10 cellular contexts compared by ENCODE assay signal in genomic region chr21:26964379-26964778, GRCh38. TPM values are rescaled to one million over a fixed set of nuclear protein-coding genes. Genes with fewer than 3 reads are reported as not detected.
A peak's percentile ranks its signal among the peaks of the same experiment; 100 is the strongest.
DNase-seq lines count a peak whose midpoint lies in the region; ATAC-seq and TF ChIP-seq lines count a peak whose summit lies in the region.
"Had no signal": no experiment of that assay in that cellular context is flagged by ENCODE, and none has a peak within 500 bp of the region (broad histone marks: within the 10 kb centered on the region; RNA-seq: fewer than 3 reads in every experiment).

No MANE protein-coding gene starts in this region.

- no peak overlapping the region for H3K27ac ChIP-seq in HUES6 (ENCODE audit: low read depth, low read length)
- H3K27ac ChIP-seq in tibial artery, result peak overlapping the region; percentile 27 to 70
- H3K27ac ChIP-seq: neutrophil had no signal

- ATAC-seq in GM21367 (IDR thresholded peaks at IDR 0.05; ENCODE audit: unreplicated experiment), result no peak

- H3K9ac ChIP-seq in HUES6 (ENCODE audit: low read length), result no peak overlapping the region
- peak overlapping the region; percentile 20 for H3K9ac ChIP-seq in mucosa of stomach (ENCODE audit: low read length)

- peaks cover 59% of the 10 kb centered on the region for H3K27me3 ChIP-seq in HUES6 (ENCODE audit: control insufficient read depth, insufficient read depth, low read length)
- peaks cover 18% of the 10 kb centered on the region for H3K27me3 ChIP-seq in mucosa of stomach (ENCODE audit: control insufficient read depth, insufficient read depth, low read length)
- peaks cover 0 to 4% of the 10 kb centered on the region in 2 donors for H3K27me3 ChIP-seq in tibial artery

- peak overlapping the region; percentile 60; the same call in 1 of the 2 replicates for H3K4me3 ChIP-seq in HUES6 (ENCODE audit: low read depth, low read length)
- H3K4me3 ChIP-seq in fibroblast of villous mesenchyme (ENCODE audit: low read depth, low read length), result peak overlapping the region; percentile 77
- no peak overlapping the region for H3K4me3 ChIP-seq in mucosa of stomach (ENCODE audit: low read length)
- H3K4me3 ChIP-seq in tibial artery, result peak overlapping the region; percentile 62 to 75

- intact Hi-C loops in tibial artery (cut with DNase I; ENCODE audit: low total_unique reads), result loop anchor here (10.0 kb wide), 1 partner anchor 740 kb away; no protein-coding TSS in a partner anchor

- no peaks in the 10 kb centered on the region for H3K9me3 ChIP-seq in HUES6 (ENCODE audit: control insufficient read depth, insufficient read depth, low read depth, low read length)
- no peaks in the 10 kb centered on the region for H3K9me3 ChIP-seq in mucosa of stomach (ENCODE audit: control insufficient read depth, low read length)
- no peaks in the 10 kb centered on the region for H3K9me3 ChIP-seq in tibial artery
- H3K9me3 ChIP-seq: neutrophil had no signal

- H3K4me1 ChIP-seq in HUES6 (ENCODE audit: control insufficient read depth, insufficient read depth, low read length), result peaks cover 13% of the 10 kb centered on the region
- H3K4me1 ChIP-seq in mucosa of stomach (ENCODE audit: control insufficient read depth, insufficient read depth, low read length), result no peaks in the 10 kb centered on the region
- H3K4me1 ChIP-seq in tibial artery, result peaks cover 0 to 53% (median 18%) of the 10 kb centered on the region in 4 donors

- H3K36me3 ChIP-seq in HUES6 (ENCODE audit: control insufficient read depth, insufficient read depth, low read length) (no peaks in the 10 kb centered on the region), mucosa of stomach (ENCODE audit: control insufficient read depth, insufficient read depth, low read length) (no peaks in the 10 kb centered on the region), tibial artery (no peaks in the 10 kb centered on the region)
- H3K36me3 ChIP-seq: neutrophil had no signal

- TF ChIP-seq CTCF in fibroblast of villous mesenchyme (IDR thresholded peaks at IDR 0.05; ENCODE audit: insufficient read depth, low read depth, low read length) (no peak), tibial artery (IDR thresholded peaks at IDR 0.05) (no peak)

- peak; percentile 77 for DNase-seq in fibroblast of villous mesenchyme (ENCODE audit: low read depth)
- peak; percentile 69 to 73 for DNase-seq in tibial artery
- no peak for DNase-seq in NCI-H774 (lab: John Stamatoyannopoulos, UW)
- no peak for DNase-seq in activated gamma-delta T cell treated with Interleukin-2 at 50 U/mL for 16 hours
- no peak for DNase-seq in DMS79 treated with DMSO at 0.1 percent for 48 hours (lab: John Stamatoyannopoulos, UW)

RNA-seq across cellular contexts. Expression of gene ADAMTS5, which starts 2.5 kb away (rescaled TPM):
- total RNA-seq in fibroblast of villous mesenchyme, result 12.6 and 28.5 TPM in 2 replicates
- total RNA-seq: MCF 10A had no signal

Comparison
In these comparisons a context has a peak if more than half of its experiments do, and no peak if none do; other contexts are left out.
1. DNase-seq: peak in fibroblast of villous mesenchyme (single experiment) and tibial artery (2 of 2); none in NCI-H774 (single experiment), activated gamma-delta T cell treated with Interleukin-2 at 50 U/mL for 16 hours (single experiment) and DMS79 treated with DMSO at 0.1 percent for 48 hours (single experiment).